1 cellular context compared by ENCODE assay signal in genomic region chr2:157789161-157789720, GRCh38.
TF ChIP-seq lines count a peak whose summit lies in the region.

No MANE protein-coding gene starts in this region.

TF ChIP-seq in endothelial cell of umbilical vein, 7 proteins besides CTCF, POLR2A, EP300 and RAD21 (continued from another document):
- no peak for TF ChIP-seq GATA2 (IDR thresholded peaks at IDR 0.05; ENCODE audit: insufficient read depth, insufficient read length, low read depth, low read length)
TF ChIP-seq in endothelial cell of umbilical vein: peak in this region for 0.
